8 cellular contexts compared by ENCODE assay signal in genomic region chr1:155598842-155599331, GRCh38. TPM values are rescaled to one million over a fixed set of nuclear protein-coding genes. Genes with fewer than 3 reads are reported as not detected.
DNase-seq lines count a peak whose midpoint lies in the region; ATAC-seq and TF ChIP-seq lines count a peak whose summit lies in the region.

No MANE protein-coding gene starts in this region.

- peak overlapping the region; percentile 64 for H3K27ac ChIP-seq in WERI-Rb-1

- ATAC-seq in GM18858 (IDR thresholded peaks at IDR 0.05; ENCODE audit: unreplicated experiment): no peak

- peak overlapping the region; percentile 81 for H3K27ac Mint-ChIP-seq in progenitor cell of endocrine pancreas

- H3K36me3 Mint-ChIP-seq in progenitor cell of endocrine pancreas (ENCODE audit: insufficient read depth): no peaks in the 10 kb centered on the region

- H3K27me3 Mint-ChIP-seq in progenitor cell of endocrine pancreas: no peaks in the 10 kb centered on the region

- H3K4me3 ChIP-seq in GM08714 (ENCODE audit: low read length) (peak overlapping the region; percentile 33; the same call in 1 of the 2 replicates), WERI-Rb-1 (ENCODE audit: low read depth, low read length) (peak overlapping the region; percentile 44), fibroblast of villous mesenchyme (ENCODE audit: low read depth, low read length) (peak overlapping the region; percentile 21)

- H3K27me3 ChIP-seq in WERI-Rb-1 (ENCODE audit: insufficient read depth, low read depth, severe bottlenecking): no peaks in the 10 kb centered on the region

- TF ChIP-seq CTCF in WERI-Rb-1 (IDR thresholded peaks at IDR 0.05; ENCODE audit: low read depth, low read length): peak; percentile 45; the same call in 1 of the 2 replicates
- peak; percentile 5 for TF ChIP-seq CTCF in fibroblast of villous mesenchyme (IDR thresholded peaks at IDR 0.05; ENCODE audit: insufficient read depth, low read depth, low read length)
- TF ChIP-seq CTCF in progenitor cell of endocrine pancreas (IDR thresholded peaks at IDR 0.05; ENCODE audit: unreplicated experiment): no peak

- no peaks in the 10 kb centered on the region for H3K9me3 Mint-ChIP-seq in progenitor cell of endocrine pancreas (ENCODE audit: low read depth)

- peaks cover 11% of the 10 kb centered on the region for H3K4me1 Mint-ChIP-seq in progenitor cell of endocrine pancreas (ENCODE audit: low read depth)

- H3K4me3 Mint-ChIP-seq in progenitor cell of endocrine pancreas (ENCODE audit: low read depth): peak overlapping the region; percentile 12

- no peaks in the 10 kb centered on the region for H3K36me3 ChIP-seq in WERI-Rb-1

- no peaks in the 10 kb centered on the region for H3K9me3 ChIP-seq in WERI-Rb-1 (ENCODE audit: severe bottlenecking)

- peak; percentile 96 for DNase-seq in WERI-Rb-1
- peak; percentile 65 for DNase-seq in fibroblast of villous mesenchyme (ENCODE audit: low read depth)
- DNase-seq in progenitor cell of endocrine pancreas (ENCODE audit: low spot score, unreplicated experiment): no peak
- DNase-seq in NCI-H748 (lab: John Stamatoyannopoulos, UW; ENCODE audit: unreplicated experiment): no peak
- no peak for DNase-seq in activated CD8-positive, alpha-beta memory T cell treated with anti-CD3 and anti-CD28 coated beads, Interleukin-2, amount 50 U/mL, for 4 hours
- no peak for DNase-seq in cerebellar cortex (ENCODE audit: low spot score)

RNA-seq across cellular contexts. Expression of gene MSTO1, which starts 11.1 kb away (rescaled TPM):
- total RNA-seq in fibroblast of villous mesenchyme (24.6 and 25.1 TPM in 2 replicates), progenitor cell of endocrine pancreas (53.4 and 62.1 TPM in 2 replicates)

RNA-seq across cellular contexts. Expression of gene ASH1L, which starts 36.3 kb away (rescaled TPM):
- total RNA-seq in fibroblast of villous mesenchyme (34.1 and 43.2 TPM in 2 replicates), progenitor cell of endocrine pancreas (49.7 and 51.3 TPM in 2 replicates)

Comparison
In these comparisons a context has a peak if more than half of its experiments do, and no peak if none do; other contexts are left out.
1. DNase-seq: peak in WERI-Rb-1 (single experiment) and fibroblast of villous mesenchyme (single experiment); none in progenitor cell of endocrine pancreas (single experiment), NCI-H748 (single experiment), activated CD8-positive, alpha-beta memory T cell treated with anti-CD3 and anti-CD28 coated beads, Interleukin-2, amount 50 U/mL, for 4 hours (single experiment) and cerebellar cortex (single experiment).
2. Peak in every context shown above with its lines, with median percentiles within 50 percentile points of each other: H3K4me3 ChIP-seq.